Comparison of ENCODE assay signal across 19 cellular contexts in the genomic region with DNA sequence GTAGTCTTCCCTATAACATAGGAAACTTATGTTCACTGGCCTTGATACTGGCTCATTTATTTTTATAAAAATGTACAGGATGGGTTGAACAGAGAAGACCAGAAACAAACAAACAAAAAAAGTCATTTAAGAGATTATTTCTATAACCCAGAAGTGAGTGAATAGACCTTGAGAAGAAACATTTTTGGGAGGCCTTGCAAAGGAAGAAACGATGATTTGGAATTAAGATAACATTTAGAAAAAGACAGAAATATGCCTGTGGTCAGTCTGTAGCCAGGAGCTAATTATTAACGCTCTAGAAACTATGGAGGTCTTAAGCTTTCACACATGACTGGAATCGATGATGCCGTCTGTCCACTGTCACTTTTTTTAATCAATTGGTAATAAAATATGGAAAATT.
A peak's percentile ranks its signal among the peaks of the same experiment; 100 is the strongest.
DNase-seq lines count a peak whose midpoint lies in the region; ATAC-seq, FAIRE-seq and TF ChIP-seq lines count a peak whose summit lies in the region.
"Had no signal": no experiment of that assay in that cellular context is flagged by ENCODE, and none has a peak within 500 bp of the region (broad histone marks: within the 10 kb centered on the region; RNA-seq: fewer than 3 reads in every experiment).

No MANE protein-coding gene starts in this region.

- H2AFZ ChIP-seq in ACC112 (ENCODE audit: low read length, unreplicated experiment): peak overlapping the region; percentile 11

- ATAC-seq in activated CD4-positive, CD25-positive, alpha-beta regulatory T cell treated with anti-CD3 and anti-CD28 coated beads, Interleukin-2, amount 50 U/mL, for 24 hours: no peak
- ATAC-seq: HepG2 had no signal

- in situ Hi-C loops in brain microvascular endothelial cell (cut with HindIII; ENCODE audit: low pct_ligation_motif_present, low sequenced_read_pairs) (no loop called here), ACHN (cut with HindIII; ENCODE audit: low pct_ligation_motif_present, low pct_unique_long_range_greater_than_20kb, low sequenced_read_pairs) (no loop called here)

- H3K27ac ChIP-seq in ACC112 (ENCODE audit: low read depth, low read length) (peak overlapping the region; percentile 66), brain microvascular endothelial cell (peak overlapping the region; percentile 62), layer of hippocampus (ENCODE audit: low read depth, low read length) (peak overlapping the region; percentile 4)

- H3K4me3 ChIP-seq in ACC112 (ENCODE audit: low read depth, low read length) (no peak overlapping the region), brain microvascular endothelial cell (ENCODE audit: low read depth, low read length) (no peak overlapping the region)

- H3K79me2 ChIP-seq in ACC112 (ENCODE audit: control insufficient read depth, insufficient read depth, low read length, unreplicated experiment): no peaks in the 10 kb centered on the region

- TF ChIP-seq CTCF in brain microvascular endothelial cell (IDR thresholded peaks at IDR 0.05; ENCODE audit: low read depth, low read length, missing control alignments): no peak

- peak; percentile 79 for FAIRE-seq in RCC 7860 (lab: Jason Lieb, UNC)
- FAIRE-seq: GM12891, H54, HepG2 had no signal

- H3K4me1 ChIP-seq in ACC112 (ENCODE audit: control insufficient read depth, insufficient read depth, low read length, unreplicated experiment): peaks cover 46% of the 10 kb centered on the region
- H3K4me1 ChIP-seq: Caco-2 had no signal

- H3K36me3 ChIP-seq in ACC112 (ENCODE audit: insufficient read depth, low read length) (no peaks in the 10 kb centered on the region), brain microvascular endothelial cell (replicated peaks) (no peaks in the 10 kb centered on the region)

- H3K27me3 ChIP-seq in ACC112 (ENCODE audit: insufficient read depth, low read length) (no peaks in the 10 kb centered on the region), brain microvascular endothelial cell (replicated peaks) (no peaks in the 10 kb centered on the region), layer of hippocampus (ENCODE audit: control insufficient read depth, insufficient read depth, low read length) (no peaks in the 10 kb centered on the region)

- peak; percentile 13 for DNase-seq in RCC 7860 (ENCODE audit: low spot score)
- no peak for DNase-seq in brain microvascular endothelial cell
- no peak for DNase-seq in posterior cingulate gyrus
- DNase-seq in ACHN: no peak
- no peak for DNase-seq in HuH-7 (ENCODE audit: low spot score)
- DNase-seq: 8988T; Caco-2; CD4-positive, alpha-beta T cell; DMS153; KG1; MV-4-11; NCI-H1694 treated with DMSO at 0.1 percent for 48 hours; NK-92 treated with Interleukin-12 subunit alpha and Interleukin-12 subunit beta, amount 100 ng/mL, for 24 hours had no signal

- intact Hi-C loops in posterior cingulate gyrus (cut with DNase I): no loop called here

Comparison
In these comparisons a context has a peak if more than half of its experiments do, and no peak if none do; other contexts are left out.
1. H3K27ac ChIP-seq: peak in every context shown above with its lines; median percentile 66 in ACC112; 62 in brain microvascular endothelial cell; 4 in layer of hippocampus.